In the genomic region with DNA sequence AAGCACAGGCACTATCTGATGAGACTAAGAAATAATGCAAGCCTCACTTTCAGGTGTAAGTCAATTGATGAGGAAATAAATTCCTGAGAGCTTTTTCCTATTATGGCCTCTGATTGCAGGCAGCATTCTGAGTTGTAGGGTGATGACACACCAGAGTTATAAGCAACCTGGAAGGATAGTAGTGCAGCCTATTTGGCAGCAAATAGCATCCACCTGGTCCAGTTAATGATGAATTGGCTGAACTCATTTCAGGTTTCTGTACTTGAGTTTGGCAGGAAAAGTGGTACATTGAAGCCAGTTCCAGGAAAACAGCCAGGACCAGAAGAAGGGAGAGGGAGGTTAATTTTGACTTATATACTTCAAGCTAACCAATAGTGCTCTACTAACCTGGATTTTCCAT, we compare ENCODE assay signal across 18 cellular contexts.
DNase-seq lines count a peak whose midpoint lies in the region; ATAC-seq and TF ChIP-seq lines count a peak whose summit lies in the region.
"Had no signal": no experiment of that assay in that cellular context is flagged by ENCODE, and none has a peak within 500 bp of the region (broad histone marks: within the 10 kb centered on the region; RNA-seq: fewer than 3 reads in every experiment).

No MANE protein-coding gene starts in this region.

- H3K27me3 ChIP-seq in HUES48 (ENCODE audit: control insufficient read depth, insufficient read depth, low read length) = no peaks in the 10 kb centered on the region
- H3K27me3 ChIP-seq in prostate gland (replicated peaks; ENCODE audit: insufficient read depth) = no peaks in the 10 kb centered on the region
- no peaks in the 10 kb centered on the region for H3K27me3 ChIP-seq in heart right ventricle
- H3K27me3 ChIP-seq: BE2C had no signal

- DNase-seq in NCI-H1105 treated with DMSO at 0.1 percent for 48 hours (lab: John Stamatoyannopoulos, UW) (peak; percentile 78), epithelial cell of esophagus (ENCODE audit: low read depth) (peak; percentile 39), prostate gland (ENCODE audit: low spot score) (peak; percentile 49), amniotic stem cell (lab: John Stamatoyannopoulos, UW) (no peak), NCI-H2029 (lab: John Stamatoyannopoulos, UW) (no peak), heart right ventricle (no peak)
- DNase-seq: BE2C, DMS53, GF-D8, KBM-7, NCI-H1694, NCI-H2081 treated with DMSO at 0.1 percent for 48 hours, NCI-H2171 treated with DMSO at 0.1 percent for 48 hours, NCI-H526, T-cell had no signal

- H3K36me3 ChIP-seq in HUES48 (ENCODE audit: control insufficient read depth, insufficient read depth, low read length) (no peaks in the 10 kb centered on the region), prostate gland (no peaks in the 10 kb centered on the region), heart right ventricle (no peaks in the 10 kb centered on the region)
- H3K36me3 ChIP-seq: BE2C had no signal

- no peak for TF ChIP-seq CTCF in epithelial cell of esophagus (IDR thresholded peaks at IDR 0.05; ENCODE audit: insufficient read depth, low read depth, low read length, missing control alignments)
- TF ChIP-seq CTCF in prostate gland (IDR thresholded peaks at IDR 0.05) = no peak
- no peak for TF ChIP-seq CTCF in heart right ventricle (IDR thresholded peaks at IDR 0.05)

- no peak for ATAC-seq in heart right ventricle
- ATAC-seq: A549, SK-N-SH treated with all-trans-retinoic acid at 6 μM for 48 hours, T-cell had no signal

- H3K9me3 ChIP-seq in HUES48 (ENCODE audit: control insufficient read depth, insufficient read depth, low read length) (peaks cover 15% of the 10 kb centered on the region; the same call in 1 of the 2 replicates), prostate gland (no peaks in the 10 kb centered on the region), heart right ventricle (no peaks in the 10 kb centered on the region)
- H3K9me3 ChIP-seq: A549, BE2C had no signal

- H3K4me1 ChIP-seq in HUES48 (ENCODE audit: control insufficient read depth, insufficient read depth, low read length) = no peaks in the 10 kb centered on the region
- H3K4me1 ChIP-seq in prostate gland (replicated peaks) = no peaks in the 10 kb centered on the region
- no peaks in the 10 kb centered on the region for H3K4me1 ChIP-seq in heart right ventricle
- H3K4me1 ChIP-seq: A549, BE2C had no signal

- peak overlapping the region; percentile 30 for H3K27ac ChIP-seq in HUES48 (ENCODE audit: low read depth, low read length)
- no peak overlapping the region for H3K27ac ChIP-seq in prostate gland
- H3K27ac ChIP-seq in heart right ventricle = no peak overlapping the region
- H3K27ac ChIP-seq: A549 had no signal

- H3K4me3 ChIP-seq in HUES48 (ENCODE audit: low read depth, low read length) (no peak overlapping the region), epithelial cell of esophagus (ENCODE audit: low read length) (no peak overlapping the region), prostate gland (no peak overlapping the region), heart right ventricle (no peak overlapping the region)
- H3K4me3 ChIP-seq: A549 had no signal

- H3K9ac ChIP-seq in HUES48 (ENCODE audit: low read depth, low read length) = no peak overlapping the region

- intact Hi-C loops in prostate gland (cut with DNase I) = no loop called here
- intact Hi-C loops in heart right ventricle (cut with DNase I) = no loop called here

- TF ChIP-seq POLR2A in prostate gland (IDR thresholded peaks at IDR 0.05) = no peak

Comparison
In these comparisons a context has a peak if more than half of its experiments do, and no peak if none do; other contexts are left out.
1. DNase-seq: peak in NCI-H1105 treated with DMSO at 0.1 percent for 48 hours (single experiment), epithelial cell of esophagus (single experiment) and prostate gland (single experiment); none in amniotic stem cell (single experiment), NCI-H2029 (single experiment) and heart right ventricle (0 of 2).